2 cellular contexts compared by ENCODE assay signal in the genomic region with DNA sequence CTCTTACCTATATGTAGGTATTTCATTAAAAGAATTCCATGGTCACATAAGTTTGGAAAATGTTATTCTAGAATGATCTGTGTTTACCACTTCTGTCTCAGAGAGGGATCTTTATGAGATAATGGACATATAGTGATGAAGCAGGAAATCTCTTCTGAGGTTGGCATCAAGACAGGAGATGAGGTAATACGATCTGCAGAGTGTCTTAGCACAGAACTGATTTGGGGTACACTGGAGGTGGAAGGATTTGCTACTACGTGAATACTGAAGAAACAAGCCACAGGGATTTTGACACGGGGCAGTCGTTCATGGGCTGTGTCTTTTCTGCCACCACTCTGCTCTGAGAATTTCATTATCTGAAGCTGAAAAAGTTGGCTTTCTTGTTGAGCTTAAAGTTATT.
TF ChIP-seq lines count a peak whose summit lies in the region.

No MANE protein-coding gene starts in this region.

TF ChIP-seq in IMR-90, 13 proteins besides CTCF, POLR2A, EP300 and RAD21:
- TF ChIP-seq, protein P1, sequence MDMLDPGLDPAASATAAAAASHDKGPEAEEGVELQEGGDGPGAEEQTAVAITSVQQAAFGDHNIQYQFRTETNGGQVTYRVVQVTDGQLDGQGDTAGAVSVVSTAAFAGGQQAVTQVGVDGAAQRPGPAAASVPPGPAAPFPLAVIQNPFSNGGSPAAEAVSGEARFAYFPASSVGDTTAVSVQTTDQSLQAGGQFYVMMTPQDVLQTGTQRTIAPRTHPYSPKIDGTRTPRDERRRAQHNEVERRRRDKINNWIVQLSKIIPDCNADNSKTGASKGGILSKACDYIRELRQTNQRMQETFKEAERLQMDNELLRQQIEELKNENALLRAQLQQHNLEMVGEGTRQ (IDR thresholded peaks at IDR 0.05; ENCODE audit: low read depth, low read length), result no peak
- peak; percentile 38; the same call in 1 of the 2 replicates for TF ChIP-seq CEBPB (IDR thresholded peaks at IDR 0.05; ENCODE audit: low read depth, low read length)

TF ChIP-seq in GM12878, 131 proteins besides CTCF, POLR2A, EP300 and RAD21:
- TF ChIP-seq, protein P1 (IDR thresholded peaks at IDR 0.05; ENCODE audit: borderline replicate concordance, low read depth, low read length), result no peak
- TF ChIP-seq ETV6 (conservative IDR thresholded peaks at IDR 0.05 in 1 of 2, IDR thresholded peaks at IDR 0.05 in 1 of 2; ENCODE audit: borderline replicate concordance in 1 of 2, low read depth in 1 of 2) (no peak), ZNF274 (IDR thresholded peaks at IDR 0.05; ENCODE audit: insufficient read depth, insufficient read length) (no peak), EZH2 (IDR thresholded peaks at IDR 0.05; ENCODE audit: borderline replicate concordance, control insufficient read depth, low read depth, low read length) (no peak), POLR2AphosphoS5 (IDR thresholded peaks at IDR 0.05; ENCODE audit: low read length) (no peak), RB1 (IDR thresholded peaks at IDR 0.05; ENCODE audit: borderline replicate concordance) (no peak), FOS (IDR thresholded peaks at IDR 0.05; ENCODE audit: borderline replicate concordance, extremely low read depth, insufficient read length) (no peak), ZNF24 (IDR thresholded peaks at IDR 0.05) (no peak), MYC (IDR thresholded peaks at IDR 0.05; ENCODE audit: insufficient read depth, insufficient read length, insufficient replicate concordance, low read length, severe bottlenecking) (no peak), ASH2L (IDR thresholded peaks at IDR 0.05; ENCODE audit: borderline replicate concordance, low read depth) (no peak), CREB1 (IDR thresholded peaks at IDR 0.05; ENCODE audit: low read depth) (no peak), SIN3A (IDR thresholded peaks at IDR 0.05; ENCODE audit: low read depth, low read length) (no peak), RAD51 (IDR thresholded peaks at IDR 0.05) (no peak), CHD4 (IDR thresholded peaks at IDR 0.05) (no peak), SUPT20H (IDR thresholded peaks at IDR 0.05; ENCODE audit: borderline replicate concordance, control insufficient read depth, low read depth, low read length) (no peak), NRF1 (conservative IDR thresholded peaks at IDR 0.05; ENCODE audit: low read depth, low read length) (no peak), FOXK2 (IDR thresholded peaks at IDR 0.05) (no peak)
- TF ChIP-seq, protein P2, sequence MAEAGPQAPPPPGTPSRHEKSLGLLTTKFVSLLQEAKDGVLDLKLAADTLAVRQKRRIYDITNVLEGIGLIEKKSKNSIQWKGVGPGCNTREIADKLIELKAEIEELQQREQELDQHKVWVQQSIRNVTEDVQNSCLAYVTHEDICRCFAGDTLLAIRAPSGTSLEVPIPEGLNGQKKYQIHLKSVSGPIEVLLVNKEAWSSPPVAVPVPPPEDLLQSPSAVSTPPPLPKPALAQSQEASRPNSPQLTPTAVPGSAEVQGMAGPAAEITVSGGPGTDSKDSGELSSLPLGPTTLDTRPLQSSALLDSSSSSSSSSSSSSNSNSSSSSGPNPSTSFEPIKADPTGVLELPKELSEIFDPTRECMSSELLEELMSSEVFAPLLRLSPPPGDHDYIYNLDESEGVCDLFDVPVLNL (IDR thresholded peaks at IDR 0.05; ENCODE audit: low read depth, low read length), result no peak
- TF ChIP-seq, protein P3, sequence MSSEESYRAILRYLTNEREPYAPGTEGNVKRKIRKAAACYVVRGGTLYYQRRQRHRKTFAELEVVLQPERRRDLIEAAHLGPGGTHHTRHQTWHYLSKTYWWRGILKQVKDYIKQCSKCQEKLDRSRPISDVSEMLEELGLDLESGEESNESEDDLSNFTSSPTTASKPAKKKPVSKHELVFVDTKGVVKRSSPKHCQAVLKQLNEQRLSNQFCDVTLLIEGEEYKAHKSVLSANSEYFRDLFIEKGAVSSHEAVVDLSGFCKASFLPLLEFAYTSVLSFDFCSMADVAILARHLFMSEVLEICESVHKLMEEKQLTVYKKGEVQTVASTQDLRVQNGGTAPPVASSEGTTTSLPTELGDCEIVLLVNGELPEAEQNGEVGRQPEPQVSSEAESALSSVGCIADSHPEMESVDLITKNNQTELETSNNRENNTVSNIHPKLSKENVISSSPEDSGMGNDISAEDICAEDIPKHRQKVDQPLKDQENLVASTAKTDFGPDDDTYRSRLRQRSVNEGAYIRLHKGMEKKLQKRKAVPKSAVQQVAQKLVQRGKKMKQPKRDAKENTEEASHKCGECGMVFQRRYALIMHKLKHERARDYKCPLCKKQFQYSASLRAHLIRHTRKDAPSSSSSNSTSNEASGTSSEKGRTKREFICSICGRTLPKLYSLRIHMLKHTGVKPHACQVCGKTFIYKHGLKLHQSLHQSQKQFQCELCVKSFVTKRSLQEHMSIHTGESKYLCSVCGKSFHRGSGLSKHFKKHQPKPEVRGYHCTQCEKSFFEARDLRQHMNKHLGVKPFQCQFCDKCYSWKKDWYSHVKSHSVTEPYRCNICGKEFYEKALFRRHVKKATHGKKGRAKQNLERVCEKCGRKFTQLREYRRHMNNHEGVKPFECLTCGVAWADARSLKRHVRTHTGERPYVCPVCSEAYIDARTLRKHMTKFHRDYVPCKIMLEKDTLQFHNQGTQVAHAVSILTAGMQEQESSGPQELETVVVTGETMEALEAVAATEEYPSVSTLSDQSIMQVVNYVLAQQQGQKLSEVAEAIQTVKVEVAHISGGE (CRISPR knock-in tag; IDR thresholded peaks at IDR 0.05), result no peak
- TF ChIP-seq, protein P4, sequence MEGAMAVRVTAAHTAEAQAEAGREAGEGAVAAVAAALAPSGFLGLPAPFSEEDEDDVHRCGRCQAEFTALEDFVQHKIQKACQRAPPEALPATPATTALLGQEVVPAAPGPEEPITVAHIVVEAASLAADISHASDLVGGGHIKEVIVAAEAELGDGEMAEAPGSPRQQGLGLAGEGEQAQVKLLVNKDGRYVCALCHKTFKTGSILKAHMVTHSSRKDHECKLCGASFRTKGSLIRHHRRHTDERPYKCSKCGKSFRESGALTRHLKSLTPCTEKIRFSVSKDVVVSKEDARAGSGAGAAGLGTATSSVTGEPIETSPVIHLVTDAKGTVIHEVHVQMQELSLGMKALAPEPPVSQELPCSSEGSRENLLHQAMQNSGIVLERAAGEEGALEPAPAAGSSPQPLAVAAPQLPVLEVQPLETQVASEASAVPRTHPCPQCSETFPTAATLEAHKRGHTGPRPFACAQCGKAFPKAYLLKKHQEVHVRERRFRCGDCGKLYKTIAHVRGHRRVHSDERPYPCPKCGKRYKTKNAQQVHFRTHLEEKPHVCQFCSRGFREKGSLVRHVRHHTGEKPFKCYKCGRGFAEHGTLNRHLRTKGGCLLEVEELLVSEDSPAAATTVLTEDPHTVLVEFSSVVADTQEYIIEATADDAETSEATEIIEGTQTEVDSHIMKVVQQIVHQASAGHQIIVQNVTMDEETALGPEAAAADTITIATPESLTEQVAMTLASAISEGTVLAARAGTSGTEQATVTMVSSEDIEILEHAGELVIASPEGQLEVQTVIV (IDR thresholded peaks at IDR 0.05; ENCODE audit: borderline replicate concordance, partially characterized antibody), result no peak
